ENCODE assay signal across 36 cellular contexts in genomic region chr1:79059361-79059760, GRCh38. TPM values are rescaled to one million over a fixed set of nuclear protein-coding genes. Genes with fewer than 3 reads are reported as not detected.
"Had no signal": no experiment of that assay in that cellular context is flagged by ENCODE, and none has a peak within 500 bp of the region (broad histone marks: within the 10 kb centered on the region; RNA-seq: fewer than 3 reads in every experiment).

No MANE protein-coding gene starts in this region.

- ATAC-seq: activated CD8-positive, alpha-beta memory T cell treated with anti-CD3 and anti-CD28 coated beads, Interleukin-2, amount 10 ng/mL, durations not matched to agents 7 days and 5 days; body of pancreas had no signal

- H3K4me3 Mint-ChIP-seq: activated CD4-positive, alpha-beta memory T cell treated with anti-CD3 and anti-CD28 coated beads for 36 hours; activated CD8-positive, alpha-beta memory T cell treated with anti-CD3 and anti-CD28 coated beads, Interleukin-2, amount 10 ng/mL, durations not matched to agents 7 days and 5 days; activated naive CD4-positive, alpha-beta T cell treated with anti-CD3 and anti-CD28 coated beads, Interleukin-2, amount 50 U/mL, for 24 hours; activated naive CD8-positive, alpha-beta T cell treated with anti-CD3 and anti-CD28 coated beads, Interleukin-2, amount 10 ng/mL, durations not matched to agents 7 days and 5 days; activated T-cell treated with anti-CD3 and anti-CD28 coated beads, Interleukin-2, amount 50 U/mL, for 24 hours had no signal

- H3K27me3 ChIP-seq: ascending aorta, body of pancreas, SJCRH30 had no signal

- H3K27ac ChIP-seq: ascending aorta, body of pancreas, SJCRH30, SK-N-MC had no signal

- H3K4me1 Mint-ChIP-seq: activated CD8-positive, alpha-beta memory T cell treated with anti-CD3 and anti-CD28 coated beads, Interleukin-2, amount 10 ng/mL, durations not matched to agents 7 days and 5 days; activated naive CD4-positive, alpha-beta T cell treated with anti-CD3 and anti-CD28 coated beads, Interleukin-2, amount 50 U/mL, for 24 hours; activated naive CD8-positive, alpha-beta T cell treated with anti-CD3 and anti-CD28 coated beads, Interleukin-2, amount 10 ng/mL, durations not matched to agents 7 days and 5 days had no signal

- H3K4me3 ChIP-seq: ascending aorta, body of pancreas, SJCRH30, SK-N-MC had no signal

- DNase-seq: activated CD4-positive, alpha-beta memory T cell treated with anti-CD3 and anti-CD28 coated beads for 36 hours; activated CD4-positive, alpha-beta T cell treated with anti-CD3 and anti-CD28 coated beads for 4 hours; activated CD4-positive, alpha-beta T cell treated with anti-CD3 and anti-CD28 coated beads, Interleukin-2, amount 50 U/mL, for 1 hour; activated CD8-positive, alpha-beta memory T cell treated with anti-CD3 and anti-CD28 coated beads for 24 hours; activated CD8-positive, alpha-beta memory T cell treated with anti-CD3 and anti-CD28 coated beads, Interleukin-2, amount 10 ng/mL, durations not matched to agents 7 days and 5 days; activated CD8-positive, alpha-beta memory T cell treated with anti-CD3 and anti-CD28 coated beads, Interleukin-2, amount 50 U/mL, for 48 hours; activated gamma-delta T cell; activated naive CD4-positive, alpha-beta T cell treated with Interleukin-2 at 50 U/mL for 16 hours; activated naive CD8-positive, alpha-beta T cell treated with anti-CD3 and anti-CD28 coated beads, Interleukin-2, amount 10 ng/mL, durations not matched to agents 7 days and 5 days; activated T-cell treated with anti-CD3 and anti-CD28 coated beads, Interleukin-2, amount 50 U/mL, for 24 hours; amygdala; body of pancreas; caudate nucleus; cerebellar nuclear complex; Karpas-422; KBM-7; MM.1S; MV-4-11; NCI-H1092; NCI-H1436 treated with DMSO at 0.1 percent for 48 hours; NCI-H1694 treated with DMSO at 0.1 percent for 48 hours; NCI-H2029; NCI-H510A; NCI-H526; NCI-H748 treated with DMSO at 0.1 percent for 48 hours; NK-92 treated with Interleukin-12 subunit alpha and Interleukin-12 subunit beta, amount 100 ng/mL, for 24 hours; SHP77; SJCRH30; T1000 had no signal

- H3K36me3 Mint-ChIP-seq: activated CD4-positive, alpha-beta memory T cell treated with anti-CD3 and anti-CD28 coated beads for 36 hours; activated CD8-positive, alpha-beta memory T cell treated with anti-CD3 and anti-CD28 coated beads, Interleukin-2, amount 10 ng/mL, durations not matched to agents 7 days and 5 days; activated naive CD4-positive, alpha-beta T cell treated with anti-CD3 and anti-CD28 coated beads, Interleukin-2, amount 50 U/mL, for 24 hours had no signal

- H3K27me3 Mint-ChIP-seq: activated CD4-positive, alpha-beta memory T cell treated with anti-CD3 and anti-CD28 coated beads for 36 hours; activated CD8-positive, alpha-beta memory T cell treated with anti-CD3 and anti-CD28 coated beads, Interleukin-2, amount 10 ng/mL, durations not matched to agents 7 days and 5 days; activated naive CD4-positive, alpha-beta T cell treated with anti-CD3 and anti-CD28 coated beads, Interleukin-2, amount 50 U/mL, for 24 hours; activated T-cell treated with anti-CD3 and anti-CD28 coated beads, Interleukin-2, amount 50 U/mL, for 24 hours had no signal

- H3K36me3 ChIP-seq: ascending aorta, SJCRH30 had no signal

- H3K9me3 ChIP-seq: body of pancreas, SJCRH30 had no signal

- H3K4me1 ChIP-seq: ascending aorta, body of pancreas, SJCRH30 had no signal

- H3K27ac Mint-ChIP-seq: activated CD4-positive, alpha-beta memory T cell treated with anti-CD3 and anti-CD28 coated beads for 36 hours; activated CD8-positive, alpha-beta memory T cell treated with anti-CD3 and anti-CD28 coated beads, Interleukin-2, amount 10 ng/mL, durations not matched to agents 7 days and 5 days; activated naive CD4-positive, alpha-beta T cell treated with anti-CD3 and anti-CD28 coated beads, Interleukin-2, amount 50 U/mL, for 24 hours; activated naive CD8-positive, alpha-beta T cell treated with anti-CD3 and anti-CD28 coated beads, Interleukin-2, amount 10 ng/mL, durations not matched to agents 7 days and 5 days; activated T-cell treated with anti-CD3 and anti-CD28 coated beads, Interleukin-2, amount 50 U/mL, for 24 hours; activated T-helper 2 cell treated with anti-CD3 and anti-CD28 coated beads, Interferon-gamma antibody, Interleukin-2, Interleukin-4, amounts not matched to agents 10 μg/mL and 5 μg/mL and 100 μg/mL, durations not matched to agents 14 hours and 24 hours and 36 hours had no signal

RNA-seq across cellular contexts. Expression of gene ADGRL4, which starts 52.8 kb away (rescaled TPM):
- total RNA-seq: activated CD4-positive, alpha-beta memory T cell treated with anti-CD3 and anti-CD28 coated beads for 36 hours; activated CD8-positive, alpha-beta memory T cell treated with anti-CD3 and anti-CD28 coated beads, Interleukin-2, amount 10 ng/mL, durations not matched to agents 7 days and 5 days; activated naive CD8-positive, alpha-beta T cell treated with anti-CD3 and anti-CD28 coated beads, Interleukin-2, amount 10 ng/mL, durations not matched to agents 7 days and 5 days; activated T-helper 2 cell treated with anti-CD3 and anti-CD28 coated beads, Interferon-gamma antibody, Interleukin-2, Interleukin-4, amounts not matched to agents 10 μg/mL and 5 μg/mL and 100 μg/mL, durations not matched to agents 14 hours and 24 hours and 36 hours; bronchial epithelial cell; SJCRH30; T-helper 1 cell treated with Interleukin-12 subunit alpha and Interleukin-12 subunit beta and Interleukin-4 antibody, amounts not matched to agents 30 ng/mL and 1 ng/mL, for 36 hours; T-helper 2 cell treated with Interferon-gamma antibody and Interleukin-4, amounts not matched to agents 100 ng/mL and 5 ng/mL, for 36 hours had no signal
